In genomic region chr10:4077804-4078203, GRCh38 we compare ENCODE assay signal across 20 cellular contexts.
"Had no signal": no experiment of that assay in that cellular context is flagged by ENCODE, and none has a peak within 500 bp of the region (broad histone marks: within the 10 kb centered on the region; RNA-seq: fewer than 3 reads in every experiment).

No MANE protein-coding gene starts in this region.

- H3K36me3 Mint-ChIP-seq: activated naive CD8-positive, alpha-beta T cell; immature natural killer cell; stimulated activated memory B cell treated with anti-CD40 and anti-IgM and Interleukin-4, amounts not matched to agents 10 μg/mL and 1 μg/mL and 100 μg/mL, for 72 hours had no signal

- DNase-seq: activated CD4-positive, alpha-beta T cell treated with anti-CD3 and anti-CD28 coated beads, Interleukin-2, amount 50 U/mL, for 1 hour; activated CD4-positive, CD25-positive, alpha-beta regulatory T cell treated with anti-CD3 and anti-CD28 coated beads, Interleukin-2, amount 50 U/mL, for 72 hours; activated effector memory CD4-positive, alpha-beta T cell treated with anti-CD3 and anti-CD28 coated beads, Interleukin-2, amount 50 U/mL, for 16 hours; activated T-cell treated with anti-CD3 and anti-CD28 coated beads, Interleukin-2, amount 50 U/mL, for 4 hours; amniotic stem cell; cerebellar nuclear complex; cortex of kidney; foreskin fibroblast; heart right ventricle; immature natural killer cell; lower lobe of right lung; naive thymus-derived CD4-positive, alpha-beta T cell; small intestine; stimulated activated CD4-positive, alpha-beta T cell treated with anti-CD3 and anti-CD28 coated beads, Interleukin-2, amount 100 ng/mL, for 24 hours; upper lobe of right lung had no signal

- H3K4me3 Mint-ChIP-seq: activated naive CD8-positive, alpha-beta T cell; activated T-cell treated with anti-CD3 and anti-CD28 coated beads, Interleukin-2, amount 50 U/mL, for 4 hours; immature natural killer cell; naive thymus-derived CD4-positive, alpha-beta T cell; stimulated activated memory B cell treated with anti-CD40 and anti-IgM and Interleukin-4, amounts not matched to agents 10 μg/mL and 1 μg/mL and 100 μg/mL, for 72 hours; T-helper 2 cell treated with Interferon-gamma antibody and Interleukin-4, amounts not matched to agents 5 μg/mL and 100 μg/mL, for 36 hours had no signal

- H3K27me3 Mint-ChIP-seq: activated naive CD8-positive, alpha-beta T cell; naive thymus-derived CD4-positive, alpha-beta T cell; stimulated activated memory B cell treated with anti-CD40 and anti-IgM and Interleukin-4, amounts not matched to agents 10 μg/mL and 1 μg/mL and 100 μg/mL, for 72 hours had no signal

- H3K27ac Mint-ChIP-seq: activated naive CD8-positive, alpha-beta T cell; T-helper 2 cell treated with Interferon-gamma antibody and Interleukin-4, amounts not matched to agents 5 μg/mL and 100 μg/mL, for 36 hours had no signal

- H3K9me3 Mint-ChIP-seq: activated T-cell treated with anti-CD3 and anti-CD28 coated beads, Interleukin-2, amount 50 U/mL, for 4 hours; stimulated activated memory B cell treated with anti-CD40 and anti-IgM and Interleukin-4, amounts not matched to agents 10 μg/mL and 1 μg/mL and 100 μg/mL, for 72 hours had no signal

- ATAC-seq: activated T-cell treated with anti-CD3 and anti-CD28 coated beads, Interleukin-2, amount 50 U/mL, for 4 hours; heart right ventricle; left lobe of liver; lower lobe of right lung; naive thymus-derived CD4-positive, alpha-beta T cell; sciatic nerve; stimulated activated memory B cell treated with anti-CD40 and anti-IgM and Interleukin-4, amounts not matched to agents 10 μg/mL and 1 μg/mL and 100 μg/mL, for 72 hours; upper lobe of right lung had no signal
